In the genomic region with DNA sequence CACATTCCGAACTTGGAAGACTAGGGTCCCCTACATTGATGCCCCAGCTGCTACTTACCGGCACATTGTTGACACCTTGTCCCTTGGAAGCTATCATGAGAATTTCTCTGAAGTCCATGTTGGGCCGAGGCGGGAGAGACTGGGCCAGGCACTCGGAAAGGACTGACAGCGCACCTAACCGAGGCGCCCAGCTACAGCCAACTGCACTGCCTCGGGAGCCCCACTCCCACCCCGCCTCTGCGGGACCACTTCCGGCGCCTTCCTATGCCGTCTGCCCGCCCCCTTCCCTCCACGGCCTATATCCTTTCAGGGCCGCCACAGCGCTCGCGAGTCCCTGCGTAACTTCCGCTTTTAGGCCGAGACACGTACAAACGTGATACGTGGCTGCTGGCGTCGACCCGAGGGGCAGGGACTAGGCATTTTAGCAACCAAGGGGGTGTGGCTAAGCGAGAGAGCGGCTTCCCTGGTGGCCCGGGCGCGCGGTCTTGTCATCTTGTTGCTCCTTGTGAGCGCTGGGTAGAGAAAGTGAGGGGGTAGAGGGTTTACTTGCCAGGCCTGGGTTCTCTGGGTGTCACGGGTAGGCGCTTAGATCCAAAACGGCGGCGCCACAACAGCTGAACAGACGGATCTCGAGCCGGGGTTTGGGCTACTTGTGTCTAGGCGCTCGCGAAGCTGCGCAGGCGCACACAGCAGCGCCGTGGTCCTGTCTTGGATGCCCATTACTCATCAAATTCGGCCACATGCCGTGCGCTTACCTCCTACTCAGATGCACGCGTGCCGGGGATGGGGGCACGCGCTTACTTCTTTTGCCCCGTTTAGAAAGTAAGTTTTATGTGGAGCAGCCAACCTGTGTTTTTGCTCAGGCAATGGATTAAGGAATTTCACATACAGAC, we compare ENCODE assay signal across 1 cellular context.
TF ChIP-seq lines count a peak whose summit lies in the region.

SPTY2D1 (minus strand) TSS at position 203 of the 893 bp plus-strand sequence; CDS start at position 118, 85 bp downstream.

TF ChIP-seq in HepG2, 621 proteins besides CTCF, POLR2A, EP300 and RAD21 (continued from another document and continues in another):
- TF ChIP-seq PAXIP1 (CRISPR knock-in tag; conservative IDR thresholded peaks at IDR 0.05) (peak; percentile 41), HDAC1 (CRISPR knock-in tag; IDR thresholded peaks at IDR 0.05) (peak; percentile 94), ZNF615 (CRISPR knock-in tag; IDR thresholded peaks at IDR 0.05; ENCODE audit: borderline replicate concordance) (no peak), ZFP62 (CRISPR knock-in tag; IDR thresholded peaks at IDR 0.05) (no peak), REST (IDR thresholded peaks at IDR 0.05; ENCODE audit: borderline replicate concordance in 1 of 2, low read depth in 1 of 2, low read length in 2 of 2) (no peak), ESRRA (CRISPR knock-in tag; IDR thresholded peaks at IDR 0.05; ENCODE audit: low read depth) (no peak), ZNF383 (CRISPR knock-in tag; IDR thresholded peaks at IDR 0.05; ENCODE audit: borderline replicate concordance) (no peak), NKX3-1 (CRISPR knock-in tag; IDR thresholded peaks at IDR 0.05) (no peak), GZF1 (CRISPR knock-in tag; IDR thresholded peaks at IDR 0.05) (no peak), JARID2 (CRISPR knock-in tag; IDR thresholded peaks at IDR 0.05; ENCODE audit: insufficient replicate concordance) (no peak), NR2C2 (CRISPR knock-in tag; IDR thresholded peaks at IDR 0.05; ENCODE audit: borderline replicate concordance) (peak; percentile 84), KLF15 (CRISPR knock-in tag; IDR thresholded peaks at IDR 0.05; ENCODE audit: borderline replicate concordance) (no peak), ZFY (CRISPR knock-in tag; IDR thresholded peaks at IDR 0.05) (peak; percentile 70), STAG1 (CRISPR knock-in tag; IDR thresholded peaks at IDR 0.05) (no peak), ZNF234 (CRISPR knock-in tag; conservative IDR thresholded peaks at IDR 0.05) (no peak), ZBTB7A (CRISPR knock-in tag; IDR thresholded peaks at IDR 0.05) (no peak), MYC (CRISPR knock-in tag; IDR thresholded peaks at IDR 0.05; ENCODE audit: borderline replicate concordance) (peak; percentile 50; the same call in 1 of the 2 replicates), TFE3 (CRISPR knock-in tag; IDR thresholded peaks at IDR 0.05) (no peak), HNRNPLL (IDR thresholded peaks at IDR 0.05; ENCODE audit: low read depth, low read length, poor library complexity, severe bottlenecking) (peak; percentile 75), RBM22 (optimal IDR thresholded peaks at IDR 0.05; ENCODE audit: low read length) (no peak), ZFP36L2 (CRISPR knock-in tag; IDR thresholded peaks at IDR 0.05) (no peak), ZNF331 (CRISPR knock-in tag; IDR thresholded peaks at IDR 0.05) (no peak; the same call in none of the 2 replicates), SALL1 (CRISPR knock-in tag; IDR thresholded peaks at IDR 0.05) (peak; percentile 58), PRDM10 (CRISPR knock-in tag; IDR thresholded peaks at IDR 0.05; ENCODE audit: low read depth) (peak; percentile 33; the same call in 1 of the 2 replicates), FOXK2 (IDR thresholded peaks at IDR 0.05) (peak; percentile 45; the same call in 1 of the 2 replicates), SMAD9 (CRISPR knock-in tag; IDR thresholded peaks at IDR 0.05) (no peak; the same call in 1 of the 2 replicates), RFX5 (IDR thresholded peaks at IDR 0.05; ENCODE audit: low read depth, low read length) (0 out of 2 replicates have a peak, but pooled peaks have one; percentile 27)
- TF ChIP-seq, protein P1, sequence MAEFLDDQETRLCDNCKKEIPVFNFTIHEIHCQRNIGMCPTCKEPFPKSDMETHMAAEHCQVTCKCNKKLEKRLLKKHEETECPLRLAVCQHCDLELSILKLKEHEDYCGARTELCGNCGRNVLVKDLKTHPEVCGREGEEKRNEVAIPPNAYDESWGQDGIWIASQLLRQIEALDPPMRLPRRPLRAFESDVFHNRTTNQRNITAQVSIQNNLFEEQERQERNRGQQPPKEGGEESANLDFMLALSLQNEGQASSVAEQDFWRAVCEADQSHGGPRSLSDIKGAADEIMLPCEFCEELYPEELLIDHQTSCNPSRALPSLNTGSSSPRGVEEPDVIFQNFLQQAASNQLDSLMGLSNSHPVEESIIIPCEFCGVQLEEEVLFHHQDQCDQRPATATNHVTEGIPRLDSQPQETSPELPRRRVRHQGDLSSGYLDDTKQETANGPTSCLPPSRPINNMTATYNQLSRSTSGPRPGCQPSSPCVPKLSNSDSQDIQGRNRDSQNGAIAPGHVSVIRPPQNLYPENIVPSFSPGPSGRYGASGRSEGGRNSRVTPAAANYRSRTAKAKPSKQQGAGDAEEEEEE (CRISPR knock-in tag; IDR thresholded peaks at IDR 0.05; ENCODE audit: borderline replicate concordance): no peak
- TF ChIP-seq, protein P2, sequence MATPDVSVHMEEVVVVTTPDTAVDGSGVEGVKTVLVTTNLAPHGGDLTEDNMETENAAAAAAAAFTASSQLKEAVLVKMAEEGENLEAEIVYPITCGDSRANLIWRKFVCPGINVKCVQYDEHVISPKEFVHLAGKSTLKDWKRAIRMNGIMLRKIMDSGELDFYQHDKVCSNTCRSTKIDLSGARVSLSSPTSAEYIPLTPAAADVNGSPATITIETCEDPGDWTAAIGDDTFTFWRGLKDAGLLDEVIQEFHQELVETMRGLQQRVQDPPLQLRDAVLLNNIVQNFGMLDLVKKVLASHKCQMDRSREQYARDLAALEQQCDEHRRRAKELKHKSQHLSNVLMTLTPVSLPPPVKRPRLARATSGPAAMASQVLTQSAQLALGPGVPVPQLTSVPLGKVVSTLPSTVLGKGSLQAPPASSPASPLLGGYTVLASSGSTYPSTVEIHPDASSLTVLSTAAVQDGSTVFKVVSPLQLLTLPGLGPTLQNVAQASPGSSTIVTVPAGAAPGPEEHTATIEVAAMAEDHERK (CRISPR knock-in tag; IDR thresholded peaks at IDR 0.05; ENCODE audit: low read depth): peak; percentile 93
- TF ChIP-seq, protein P3, sequence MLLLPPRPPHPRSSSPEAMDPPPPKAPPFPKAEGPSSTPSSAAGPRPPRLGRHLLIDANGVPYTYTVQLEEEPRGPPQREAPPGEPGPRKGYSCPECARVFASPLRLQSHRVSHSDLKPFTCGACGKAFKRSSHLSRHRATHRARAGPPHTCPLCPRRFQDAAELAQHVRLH (CRISPR knock-in tag; IDR thresholded peaks at IDR 0.05; ENCODE audit: borderline replicate concordance, low read depth): peak; percentile 60; the same call in 1 of the 2 replicates
- TF ChIP-seq, protein P4, sequence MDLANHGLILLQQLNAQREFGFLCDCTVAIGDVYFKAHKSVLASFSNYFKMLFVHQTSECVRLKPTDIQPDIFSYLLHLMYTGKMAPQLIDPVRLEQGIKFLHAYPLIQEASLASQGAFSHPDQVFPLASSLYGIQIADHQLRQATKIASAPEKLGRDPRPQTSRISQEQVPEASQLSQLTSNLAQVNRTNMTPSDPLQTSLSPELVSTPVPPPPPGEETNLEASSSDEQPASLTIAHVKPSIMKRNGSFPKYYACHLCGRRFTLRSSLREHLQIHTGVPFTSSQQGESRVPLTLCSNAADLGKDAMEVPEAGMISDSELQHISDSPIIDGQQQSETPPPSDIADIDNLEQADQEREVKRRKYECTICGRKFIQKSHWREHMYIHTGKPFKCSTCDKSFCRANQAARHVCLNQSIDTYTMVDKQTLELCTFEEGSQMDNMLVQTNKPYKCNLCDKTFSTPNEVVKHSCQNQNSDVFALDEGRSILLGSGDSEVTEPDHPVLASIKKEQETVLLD (CRISPR knock-in tag; IDR thresholded peaks at IDR 0.05; ENCODE audit: low read depth): peak; percentile 62; the same call in 1 of the 2 replicates
